In the genomic region with DNA sequence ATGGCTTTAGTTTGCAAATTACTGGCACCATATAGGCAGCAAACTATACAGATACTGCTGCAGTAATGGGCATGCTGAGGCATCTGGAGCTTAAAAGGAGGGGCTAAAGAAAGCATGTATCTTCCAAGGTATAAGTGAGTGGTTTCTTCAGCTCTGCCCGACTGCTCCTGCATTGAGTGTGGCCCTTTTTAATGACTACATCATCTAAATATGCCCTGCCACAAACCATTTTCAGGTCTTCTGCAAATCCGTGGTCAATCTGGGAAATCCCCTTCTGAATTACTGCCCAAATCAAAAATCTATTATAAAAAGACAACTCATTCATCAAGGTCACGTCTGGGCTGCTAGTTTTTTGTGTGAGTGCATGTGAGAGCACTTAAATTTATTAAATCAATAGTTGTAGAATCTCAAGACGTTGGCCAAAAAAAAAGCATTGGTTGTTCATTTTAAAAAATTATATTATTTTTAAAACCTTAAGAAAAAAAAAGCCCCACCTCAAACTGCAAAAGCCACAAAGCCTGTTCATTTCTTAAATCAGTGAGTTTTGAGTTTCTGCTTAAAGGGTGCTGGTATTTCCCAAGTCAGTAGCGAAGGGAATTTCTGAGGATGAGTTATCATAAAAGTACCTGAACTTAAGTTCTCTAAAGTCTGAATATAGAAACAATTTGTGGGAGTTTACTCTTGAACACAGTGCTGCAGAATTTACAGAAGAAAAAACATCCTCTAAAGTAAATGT, we compare ENCODE assay signal across 9 cellular contexts. TPM values are rescaled to one million over a fixed set of nuclear protein-coding genes. Genes with fewer than 3 reads are reported as not detected.
DNase-seq lines count a peak whose midpoint lies in the region; ATAC-seq and TF ChIP-seq lines count a peak whose summit lies in the region.
"Had no signal": no experiment of that assay in that cellular context is flagged by ENCODE, and none has a peak within 500 bp of the region (broad histone marks: within the 10 kb centered on the region; RNA-seq: fewer than 3 reads in every experiment).

No MANE protein-coding gene starts in this region.

- H3K27me3 Mint-ChIP-seq in memory B cell = no peaks in the 10 kb centered on the region

- no peaks in the 10 kb centered on the region for H3K4me1 ChIP-seq in colonic mucosa

- H3K36me3 ChIP-seq in colonic mucosa = no peaks in the 10 kb centered on the region
- H3K36me3 ChIP-seq: thoracic aorta had no signal

- peak overlapping the region; percentile 46 for H3K4me3 Mint-ChIP-seq in memory B cell

- peaks cover 68% of the 10 kb centered on the region for H3K4me1 Mint-ChIP-seq in memory B cell

- H3K9ac ChIP-seq in colonic mucosa (ENCODE audit: low read depth in 2 of 2, low read length in 2 of 2) = no peak overlapping the region

- H3K27ac ChIP-seq in colonic mucosa = no peak overlapping the region
- H3K27ac ChIP-seq: thoracic aorta had no signal

- H3K4me3 ChIP-seq in colonic mucosa = no peak overlapping the region
- H3K4me3 ChIP-seq: thoracic aorta had no signal

- intact Hi-C loops in colonic mucosa (cut with DNase I) = no loop called here

- DNase-seq in RPMI7951 (ENCODE audit: low read depth) (peak; percentile 76), memory B cell (ENCODE audit: low spot score in 2 of 2) (no peak), dedifferentiated amniotic fluid mesenchymal stem cell (ENCODE audit: extremely low spot score) (no peak), NCI-H2107 (lab: John Stamatoyannopoulos, UW) (no peak), DMS 273 treated with DMSO at 0.1 percent for 48 hours (lab: John Stamatoyannopoulos, UW) (no peak), colonic mucosa (no peak)

- no peak for TF ChIP-seq CTCF in colonic mucosa (IDR thresholded peaks at IDR 0.05)

- no peaks in the 10 kb centered on the region for H3K9me3 Mint-ChIP-seq in memory B cell

- peaks cover 25% of the 10 kb centered on the region for H3K36me3 Mint-ChIP-seq in memory B cell

- H3K9me3 ChIP-seq in colonic mucosa = no peaks in the 10 kb centered on the region
- H3K9me3 ChIP-seq: thoracic aorta had no signal

- H3K27ac Mint-ChIP-seq in memory B cell = peak overlapping the region; percentile 84

- ATAC-seq in GM18517 (IDR thresholded peaks at IDR 0.05; ENCODE audit: unreplicated experiment) = peak; percentile 57
- ATAC-seq in HG02588 (IDR thresholded peaks at IDR 0.05; ENCODE audit: unreplicated experiment) = peak; percentile 51
- peak; percentile 72 for ATAC-seq in memory B cell (ENCODE audit: low read depth)

- no peaks in the 10 kb centered on the region for H3K27me3 ChIP-seq in colonic mucosa

RNA-seq across cellular contexts. Expression of gene LCP1, which starts 16.3 kb away (rescaled TPM):
- total RNA-seq in RPMI7951 (2014; rRNA removed; shearing (Covaris generic)) = 65.9 and 75.0 TPM in 2 replicates
- 10 to 100 TPM; 12.8 to 27.6 TPM for total RNA-seq in colonic mucosa

RNA-seq across cellular contexts. Expression of gene LRRC63, which starts 46.1 kb away (rescaled TPM):
- 0.20 and 0.48 TPM in 2 replicates for total RNA-seq in RPMI7951 (2014; rRNA removed; shearing (Covaris generic))
- not detected for total RNA-seq in colonic mucosa
